Comparison of ENCODE assay signal across 10 cellular contexts in genomic region chr2:216116418-216116817, GRCh38. TPM values are rescaled to one million over a fixed set of nuclear protein-coding genes. Genes with fewer than 3 reads are reported as not detected.
A peak's percentile ranks its signal among the peaks of the same experiment; 100 is the strongest.
DNase-seq lines count a peak whose midpoint lies in the region; ATAC-seq, FAIRE-seq and TF ChIP-seq lines count a peak whose summit lies in the region.
"Had no signal": no experiment of that assay in that cellular context is flagged by ENCODE, and none has a peak within 500 bp of the region (broad histone marks: within the 10 kb centered on the region; RNA-seq: fewer than 3 reads in every experiment).

No MANE protein-coding gene starts in this region.

- peaks cover 91% of the 10 kb centered on the region for H3K4me1 Mint-ChIP-seq in activated T-cell treated with anti-CD3 and anti-CD28 coated beads, Interleukin-2, amount 50 U/mL, for 4 hours (ENCODE audit: low read depth)

- H2BK120ac ChIP-seq in H1 (replicated peaks; ENCODE audit: low read depth, low read length) (no peak overlapping the region), trophoblast cell (ENCODE audit: insufficient read depth, low read length, poor library complexity) (no peak overlapping the region)

- H3K27ac ChIP-seq in H1 (ENCODE audit: low read depth, low read length): peak overlapping the region; percentile 52; the same call in 1 of the 2 replicates
- H3K27ac ChIP-seq in trophoblast cell (ENCODE audit: low read depth, low read length): no peak overlapping the region
- H3K27ac ChIP-seq in upper lobe of right lung: no peak overlapping the region

- H3K4me1 ChIP-seq in H1 (replicated peaks in 1 of 4; ENCODE audit: control insufficient read depth in 3 of 4, insufficient read depth in 4 of 4, low read length in 3 of 4) (peaks cover 0 to 15% (median 10%) of the 10 kb centered on the region in 4 experiments; a peak in 5 of 7 replicates), trophoblast cell (ENCODE audit: control insufficient read depth in 1 of 2, insufficient read depth in 2 of 2, low read length in 2 of 2) (peaks cover 4 to 6% of the 10 kb centered on the region in 2 experiments), upper lobe of right lung (peaks cover 33% of the 10 kb centered on the region)

- no peak for TF ChIP-seq CTCF in H1 (IDR thresholded peaks at IDR 0.05; ENCODE audit: control extremely low read depth in 1 of 3, insufficient read depth in 1 of 3, low read depth in 1 of 3, low read length in 3 of 3)
- TF ChIP-seq CTCF in upper lobe of right lung (IDR thresholded peaks at IDR 0.05): no peak

- peak overlapping the region; percentile 9 for H3K4me3 Mint-ChIP-seq in activated T-cell treated with anti-CD3 and anti-CD28 coated beads, Interleukin-2, amount 50 U/mL, for 4 hours

- no peaks in the 10 kb centered on the region for H3K9me3 Mint-ChIP-seq in activated T-cell treated with anti-CD3 and anti-CD28 coated beads, Interleukin-2, amount 50 U/mL, for 4 hours

- H3K23me2 ChIP-seq in H1 (ENCODE audit: low read depth, low read length): no peaks in the 10 kb centered on the region

- H3K9ac ChIP-seq in H1 (replicated peaks in 1 of 4; ENCODE audit: extremely low read depth in 1 of 4, low read depth in 3 of 4, low read length in 3 of 4) (0 out of 7 replicates have a peak overlapping the region, but pooled peaks of 1 of the 4 experiments have one; percentile 47), trophoblast cell (ENCODE audit: low read length) (no peak overlapping the region)

- ATAC-seq in activated T-cell treated with anti-CD3 and anti-CD28 coated beads, Interleukin-2, amount 50 U/mL, for 4 hours: no peak
- ATAC-seq in upper lobe of right lung: no peak

- POLR2A ChIA-PET in H1 (lab: Charles Lee; ENCODE audit: partially characterized antibody): interaction anchor here (2.5 to 12.0 kb wide), 2 partner anchors 8 to 28 kb away, joined by 14 to 101 read pairs; partner anchors contain the start of gene XRCC5

- H3K36me3 Mint-ChIP-seq in activated T-cell treated with anti-CD3 and anti-CD28 coated beads, Interleukin-2, amount 50 U/mL, for 4 hours (ENCODE audit: insufficient read depth): peaks cover 79% of the 10 kb centered on the region

- H3K4ac ChIP-seq in H1 (replicated peaks; ENCODE audit: insufficient read length, low read depth, low read length) (no peak overlapping the region), trophoblast cell (ENCODE audit: low read depth, low read length) (peak overlapping the region; percentile 78)

- H4K20me1 ChIP-seq in H1 (replicated peaks in 1 of 2; ENCODE audit: control insufficient read depth in 1 of 2, insufficient read depth in 2 of 2, low read length in 2 of 2): peaks cover 0 to 10% of the 10 kb centered on the region in 2 experiments

- H3K23ac ChIP-seq in H1 (ENCODE audit: insufficient read length): no peak overlapping the region
- no peak overlapping the region for H3K23ac ChIP-seq in trophoblast cell (ENCODE audit: low read length)

- no peak for TF ChIP-seq RAD21 in H1 (IDR thresholded peaks at IDR 0.05 in 1 of 2, conservative IDR thresholded peaks at IDR 0.05 in 1 of 2; ENCODE audit: low read depth in 2 of 2, low read length in 2 of 2)

- H3K79me1 ChIP-seq in H1 (ENCODE audit: low read depth, low read length): peaks cover 7% of the 10 kb centered on the region; the same call in 1 of the 2 replicates
- H3K79me1 ChIP-seq in trophoblast cell (ENCODE audit: low read length): peaks cover 5% of the 10 kb centered on the region

- peaks cover 18 to 82% of the 10 kb centered on the region in 2 experiments for H3K79me2 ChIP-seq in H1 (ENCODE audit: control insufficient read depth in 1 of 2, insufficient read depth in 2 of 2, low read length in 2 of 2)
- H3K79me2 ChIP-seq in trophoblast cell (ENCODE audit: control insufficient read depth, insufficient read depth, low read length, poor library complexity): peaks cover 2% of the 10 kb centered on the region

- H2BK5ac ChIP-seq in H1 (ENCODE audit: low read depth, low read length): no peak overlapping the region
- no peak overlapping the region for H2BK5ac ChIP-seq in trophoblast cell (ENCODE audit: low read depth, low read length, poor library complexity)

- H3K18ac ChIP-seq in H1 (ENCODE audit: extremely low read depth, low read length): no peak overlapping the region
- no peak overlapping the region for H3K18ac ChIP-seq in trophoblast cell (ENCODE audit: low read length)

- no peak overlapping the region for H4K91ac ChIP-seq in H1 (replicated peaks; ENCODE audit: insufficient read length, low read length)
- no peak overlapping the region for H4K91ac ChIP-seq in trophoblast cell (ENCODE audit: low read depth, low read length)

- intact Hi-C loops in upper lobe of right lung (cut with DNase I): no loop called here

- TF ChIP-seq EP300 in H1 (IDR thresholded peaks at IDR 0.05; ENCODE audit: borderline replicate concordance in 1 of 2, low read depth in 2 of 2, low read length in 2 of 2): no peak

- no peaks in the 10 kb centered on the region for H3K27me3 Mint-ChIP-seq in activated T-cell treated with anti-CD3 and anti-CD28 coated beads, Interleukin-2, amount 50 U/mL, for 4 hours (ENCODE audit: low read depth)

- H3K9me3 ChIP-seq in H1 (ENCODE audit: insufficient read depth in 2 of 2, low read depth in 1 of 2, low read length in 1 of 2): no peaks in the 10 kb centered on the region
- no peaks in the 10 kb centered on the region for H3K9me3 ChIP-seq in trophoblast cell (ENCODE audit: insufficient read depth, low read depth, low read length)
- H3K9me3 ChIP-seq in upper lobe of right lung: no peaks in the 10 kb centered on the region

- no peak overlapping the region for H4K5ac ChIP-seq in H1 (ENCODE audit: insufficient read length, low read depth, low read length)

- DNase-seq in activated T-cell treated with anti-CD3 and anti-CD28 coated beads, Interleukin-2, amount 50 U/mL, for 4 hours: no peak
- DNase-seq in activated T-cell treated with anti-CD3 and anti-CD28 coated beads for 4 hours (no peak), SK-N-DZ (ENCODE audit: low spot score) (peak; percentile 66), H1 (ENCODE audit: low read depth in 1 of 2, low spot score in 2 of 2) (no peak), trophoblast cell (no peak), upper lobe of right lung (no peak), GM19239 (ENCODE audit: insufficient read length, low spot score) (no peak), cerebellum (ENCODE audit: low spot score) (no peak)
- DNase-seq: stimulated activated naive CD4-positive, alpha-beta T cell treated with Interleukin-2 at 50 U/mL for 16 hours had no signal

- peaks cover 43 to 95% (median 77%) of the 10 kb centered on the region in 4 experiments for H3K36me3 ChIP-seq in H1 (ENCODE audit: control insufficient read depth in 2 of 4, insufficient read depth in 4 of 4, low read length in 3 of 4)
- peaks cover 11 to 49% of the 10 kb centered on the region in 2 experiments for H3K36me3 ChIP-seq in trophoblast cell (ENCODE audit: control insufficient read depth in 1 of 2, insufficient read depth in 2 of 2, low read length in 2 of 2)
- peaks cover 88% of the 10 kb centered on the region for H3K36me3 ChIP-seq in upper lobe of right lung

- H4K12ac ChIP-seq in trophoblast cell (ENCODE audit: low read depth, low read length): no peak overlapping the region

- H4K8ac ChIP-seq in H1 (ENCODE audit: extremely low read depth, insufficient read depth, low read length) (no peak overlapping the region), trophoblast cell (ENCODE audit: low read depth, low read length) (no peak overlapping the region)

- H3K14ac ChIP-seq in H1 (ENCODE audit: insufficient read length) (no peak overlapping the region), trophoblast cell (ENCODE audit: low read length) (no peak overlapping the region)

- H2BK15ac ChIP-seq in H1 (ENCODE audit: low read length): no peak overlapping the region

- peak in 1 of 2 experiments; percentile 0; a peak in 1 of 3 replicates for TF ChIP-seq POLR2A in H1 (IDR thresholded peaks at IDR 0.05; ENCODE audit: control extremely low read depth in 1 of 2, low read depth in 2 of 2, low read length in 2 of 2)

- H2BK12ac ChIP-seq in H1 (ENCODE audit: low read depth, low read length): no peak overlapping the region
- no peak overlapping the region for H2BK12ac ChIP-seq in trophoblast cell (ENCODE audit: low read length)

- H3K4me3 ChIP-seq in H1 (ENCODE audit: extremely low read depth in 1 of 4, insufficient read depth in 2 of 4, low read depth in 3 of 4, low read length in 4 of 4) (no peak overlapping the region), trophoblast cell (ENCODE audit: low read depth, low read length) (no peak overlapping the region), upper lobe of right lung (no peak overlapping the region)

- H3K4me2 ChIP-seq in H1 (ENCODE audit: insufficient read depth in 1 of 2, low read depth in 2 of 2, low read length in 2 of 2) (no peak overlapping the region), trophoblast cell (ENCODE audit: low read length) (no peak overlapping the region)

- H2AK5ac ChIP-seq in H1 (ENCODE audit: low read depth, low read length): no peak overlapping the region
- H2AK5ac ChIP-seq in trophoblast cell (ENCODE audit: low read length): no peak overlapping the region

- FAIRE-seq in H1 (lab: Jason Lieb, UNC) (no peak), GM19239 (lab: Jason Lieb, UNC) (no peak)
- FAIRE-seq: bronchial epithelial cell had no signal

- H3K27me3 ChIP-seq in H1 (replicated peaks in 1 of 4; ENCODE audit: control insufficient read depth in 3 of 4, extremely low read depth in 1 of 4, insufficient read depth in 3 of 4, low read length in 3 of 4) (no peaks in the 10 kb centered on the region), trophoblast cell (ENCODE audit: insufficient read depth, low read length) (no peaks in the 10 kb centered on the region), upper lobe of right lung (no peaks in the 10 kb centered on the region)

- CTCF ChIA-PET in H1 (lab: Charles Lee; ENCODE audit: partially characterized antibody): no interaction called here

- no peak overlapping the region for H2AFZ ChIP-seq in H1 (ENCODE audit: low read length)
- H2AFZ ChIP-seq in trophoblast cell (ENCODE audit: insufficient read depth, low read length, poor library complexity): no peak overlapping the region

- 84% methylated on average over 1 of the region's 1 CpG; no CpG with 5 or more reads in 1 of the 2 experiments for WGBS in H1 (ENCODE audit: extremely low coverage in 1 of 2, insufficient coverage in 1 of 2, insufficient read length in 1 of 2, insufficient replicate concordance in 2 of 2, low coverage in 1 of 2, low lambda C conversion rate in 2 of 2, missing lambda C conversion rate in 1 of 2), 2 experiments
- WGBS in trophoblast cell (ENCODE audit: extremely low coverage, insufficient coverage, insufficient read length): no CpG with 5 or more reads among the region's 1 CpG

- H3K56ac ChIP-seq in H1 (replicated peaks; ENCODE audit: insufficient read length, low read depth, low read length): no peak overlapping the region

- no peak overlapping the region for H2BK20ac ChIP-seq in H1 (ENCODE audit: low read length)

RNA-seq across cellular contexts. Expression of gene XRCC5, which starts 7.3 kb away (rescaled TPM):
- total RNA-seq in activated T-cell treated with anti-CD3 and anti-CD28 coated beads, Interleukin-2, amount 50 U/mL, for 4 hours: 100 to 1,000 TPM; 460 to 524 (median 513) TPM
- polyA plus RNA-seq in SK-N-DZ (2014; cell fraction: cytosol; rRNA removed): 469 and 473 TPM in 2 replicates
- 187 and 227 TPM in 2 replicates for polyA plus RNA-seq in SK-N-DZ (2014; cell fraction: nucleus; rRNA removed)
- 597 and 644 TPM in 2 replicates for total RNA-seq in H1 (2021; fragmentation: NEBNext Ultra II Directional; extraction: Animal tissue kit (Norgen Biotek cat#: 25700))
- 244 and 308 TPM in 2 replicates for polyA plus RNA-seq in H1 (2011; rRNA removed)
- 269 TPM for polyA plus RNA-seq in H1 (2011; cell fraction: cytosol; rRNA removed)
- polyA plus RNA-seq in H1 (2011; cell fraction: nucleus; rRNA removed): 298 TPM
- 375 to 610 TPM (median 456 TPM) in 4 replicates for polyA plus RNA-seq in H1 (2012, experiment 1 of 2)
- 36.0 TPM for polyA plus RNA-seq in H1 (2012, experiment 2 of 2)
- 317 TPM for polyA plus RNA-seq in H1 (2013, experiment 1 of 2)
- polyA plus RNA-seq in H1 (2013, experiment 2 of 2): 314 TPM
- 1,761 and 2,919 TPM in 2 replicates for polyA minus RNA-seq in H1 (2011; rRNA and poly(A)+ RNA removed)
- polyA minus RNA-seq in H1 (2011; cell fraction: cytosol; rRNA and poly(A)+ RNA removed): 272 TPM
- polyA minus RNA-seq in H1 (2011; cell fraction: nucleus; rRNA and poly(A)+ RNA removed): 631 TPM
- polyA plus RNA-seq in trophoblast cell (2013): 193 and 196 TPM in 2 replicates
- 178 TPM for total RNA-seq in upper lobe of right lung
- 265 TPM for total RNA-seq in cerebellum

RNA-seq across cellular contexts. Expression of gene TMEM169, which starts 34.7 kb away (rescaled TPM):
- under 1 TPM; 0.08 to 0.53 (median 0.27) TPM for total RNA-seq in activated T-cell treated with anti-CD3 and anti-CD28 coated beads, Interleukin-2, amount 50 U/mL, for 4 hours
- polyA plus RNA-seq in SK-N-DZ (2014; cell fraction: cytosol; rRNA removed): 28.3 and 32.8 TPM in 2 replicates
- polyA plus RNA-seq in SK-N-DZ (2014; cell fraction: nucleus; rRNA removed): 11.1 and 16.1 TPM in 2 replicates
- total RNA-seq in H1 (2021; fragmentation: NEBNext Ultra II Directional; extraction: Animal tissue kit (Norgen Biotek cat#: 25700)): 2.4 and 2.5 TPM in 2 replicates
- polyA plus RNA-seq in H1 (2011; rRNA removed): 0.41 and 0.75 TPM in 2 replicates
- polyA plus RNA-seq in H1 (2011; cell fraction: cytosol; rRNA removed): 0.89 TPM
- 0.77 TPM for polyA plus RNA-seq in H1 (2011; cell fraction: nucleus; rRNA removed)
- polyA plus RNA-seq in H1 (2012, experiment 1 of 2): 1.1 to 2.0 TPM (median 1.7 TPM) in 4 replicates
- polyA plus RNA-seq in H1 (2012, experiment 2 of 2): 0.60 TPM
- 3.5 TPM for polyA plus RNA-seq in H1 (2013, experiment 1 of 2)
- 3.3 TPM for polyA plus RNA-seq in H1 (2013, experiment 2 of 2)
- 0.68 and 4.0 TPM in 2 replicates for polyA minus RNA-seq in H1 (2011; rRNA and poly(A)+ RNA removed)
- polyA minus RNA-seq in H1 (2011; cell fraction: cytosol; rRNA and poly(A)+ RNA removed): 3.1 TPM
- polyA minus RNA-seq in H1 (2011; cell fraction: nucleus; rRNA and poly(A)+ RNA removed): 0.80 TPM
- polyA plus RNA-seq in trophoblast cell (2013): 0.33 and 0.47 TPM in 2 replicates
- 1.4 TPM for total RNA-seq in upper lobe of right lung
- 18.6 TPM for total RNA-seq in cerebellum

RNA-seq across cellular contexts. Expression of gene PECR, which starts 34.8 kb away (rescaled TPM):
- 1 to 10 TPM; 4.7 to 6.9 (median 6.0) TPM for total RNA-seq in activated T-cell treated with anti-CD3 and anti-CD28 coated beads, Interleukin-2, amount 50 U/mL, for 4 hours
- 25.1 and 39.7 TPM in 2 replicates for polyA plus RNA-seq in SK-N-DZ (2014; cell fraction: cytosol; rRNA removed)
- 29.7 and 33.0 TPM in 2 replicates for polyA plus RNA-seq in SK-N-DZ (2014; cell fraction: nucleus; rRNA removed)
- 17.5 and 19.2 TPM in 2 replicates for total RNA-seq in H1 (2021; fragmentation: NEBNext Ultra II Directional; extraction: Animal tissue kit (Norgen Biotek cat#: 25700))
- 15.3 and 15.9 TPM in 2 replicates for polyA plus RNA-seq in H1 (2011; rRNA removed)
- polyA plus RNA-seq in H1 (2011; cell fraction: cytosol; rRNA removed): 15.0 TPM
- 25.3 TPM for polyA plus RNA-seq in H1 (2011; cell fraction: nucleus; rRNA removed)
- 17.2 to 20.7 TPM (median 17.4 TPM) in 4 replicates for polyA plus RNA-seq in H1 (2012, experiment 1 of 2)
- polyA plus RNA-seq in H1 (2012, experiment 2 of 2): 11.2 TPM
- polyA plus RNA-seq in H1 (2013, experiment 1 of 2): 9.3 TPM
- polyA plus RNA-seq in H1 (2013, experiment 2 of 2): 8.6 TPM
- polyA minus RNA-seq in H1 (2011; rRNA and poly(A)+ RNA removed): 28.2 and 53.7 TPM in 2 replicates
- 12.9 TPM for polyA minus RNA-seq in H1 (2011; cell fraction: cytosol; rRNA and poly(A)+ RNA removed)
- 27.9 TPM for polyA minus RNA-seq in H1 (2011; cell fraction: nucleus; rRNA and poly(A)+ RNA removed)
- 1.9 and 2.2 TPM in 2 replicates for polyA plus RNA-seq in trophoblast cell (2013)
- total RNA-seq in upper lobe of right lung (18.9 TPM), cerebellum (50.7 TPM)
